Comparison of ENCODE assay signal across 15 cellular contexts in genomic region chr20:47645632-47646031, GRCh38.
"Had no signal": no experiment of that assay in that cellular context is flagged by ENCODE, and none has a peak within 500 bp of the region (broad histone marks: within the 10 kb centered on the region; RNA-seq: fewer than 3 reads in every experiment).

No MANE protein-coding gene starts in this region.

- H3K27me3 Mint-ChIP-seq: activated CD8-positive, alpha-beta T cell treated with anti-CD3 and anti-CD28 coated beads for 36 hours; naive thymus-derived CD4-positive, alpha-beta T cell had no signal

- H3K27ac Mint-ChIP-seq: activated CD8-positive, alpha-beta T cell treated with anti-CD3 and anti-CD28 coated beads for 36 hours had no signal

- H3K9me3 ChIP-seq: esophagus squamous epithelium, left lung, SJCRH30 had no signal

- H3K4me3 ChIP-seq: esophagus squamous epithelium, left lung, SJCRH30 had no signal

- H3K27me3 ChIP-seq: esophagus squamous epithelium, left lung, SJCRH30 had no signal

- H3K27ac ChIP-seq: esophagus squamous epithelium, left lung, SJCRH30 had no signal

- H3K9me3 Mint-ChIP-seq: activated CD8-positive, alpha-beta T cell treated with anti-CD3 and anti-CD28 coated beads for 36 hours; activated naive CD4-positive, alpha-beta T cell treated with anti-CD3 and anti-CD28 coated beads for 36 hours; naive thymus-derived CD4-positive, alpha-beta T cell had no signal

- DNase-seq: activated CD4-positive, CD25-positive, alpha-beta regulatory T cell treated with anti-CD3 and anti-CD28 coated beads, Interleukin-2, amount 50 U/mL, for 72 hours; activated CD8-positive, alpha-beta memory T cell treated with anti-CD3 and anti-CD28 coated beads, Interleukin-2, amount 50 U/mL, for 4 hours; activated CD8-positive, alpha-beta T cell treated with anti-CD3 and anti-CD28 coated beads for 36 hours; activated naive CD4-positive, alpha-beta T cell treated with anti-CD3 and anti-CD28 coated beads for 36 hours; amniotic stem cell; caudate nucleus; esophagus squamous epithelium; hippocampal formation; left lung; naive thymus-derived CD4-positive, alpha-beta T cell; SJCRH30; stimulated activated CD4-positive, alpha-beta T cell treated with anti-CD3 and anti-CD28 coated beads, Interleukin-12 subunit alpha, Interleukin-12 subunit beta, amount 100 ng/mL, for 4 hours; stimulated activated CD4-positive, alpha-beta T cell treated with anti-CD3 and anti-CD28 coated beads, Interleukin-2, amount 100 ng/mL, for 24 hours; T-helper 9 cell; trophoblast cell had no signal

- ATAC-seq: activated CD8-positive, alpha-beta T cell treated with anti-CD3 and anti-CD28 coated beads for 36 hours; left lung; naive thymus-derived CD4-positive, alpha-beta T cell had no signal

- H3K4me3 Mint-ChIP-seq: activated CD8-positive, alpha-beta T cell treated with anti-CD3 and anti-CD28 coated beads for 36 hours; activated naive CD4-positive, alpha-beta T cell treated with anti-CD3 and anti-CD28 coated beads for 36 hours; naive thymus-derived CD4-positive, alpha-beta T cell had no signal

- H3K4me1 ChIP-seq: esophagus squamous epithelium, left lung, SJCRH30 had no signal
